In the genomic region with DNA sequence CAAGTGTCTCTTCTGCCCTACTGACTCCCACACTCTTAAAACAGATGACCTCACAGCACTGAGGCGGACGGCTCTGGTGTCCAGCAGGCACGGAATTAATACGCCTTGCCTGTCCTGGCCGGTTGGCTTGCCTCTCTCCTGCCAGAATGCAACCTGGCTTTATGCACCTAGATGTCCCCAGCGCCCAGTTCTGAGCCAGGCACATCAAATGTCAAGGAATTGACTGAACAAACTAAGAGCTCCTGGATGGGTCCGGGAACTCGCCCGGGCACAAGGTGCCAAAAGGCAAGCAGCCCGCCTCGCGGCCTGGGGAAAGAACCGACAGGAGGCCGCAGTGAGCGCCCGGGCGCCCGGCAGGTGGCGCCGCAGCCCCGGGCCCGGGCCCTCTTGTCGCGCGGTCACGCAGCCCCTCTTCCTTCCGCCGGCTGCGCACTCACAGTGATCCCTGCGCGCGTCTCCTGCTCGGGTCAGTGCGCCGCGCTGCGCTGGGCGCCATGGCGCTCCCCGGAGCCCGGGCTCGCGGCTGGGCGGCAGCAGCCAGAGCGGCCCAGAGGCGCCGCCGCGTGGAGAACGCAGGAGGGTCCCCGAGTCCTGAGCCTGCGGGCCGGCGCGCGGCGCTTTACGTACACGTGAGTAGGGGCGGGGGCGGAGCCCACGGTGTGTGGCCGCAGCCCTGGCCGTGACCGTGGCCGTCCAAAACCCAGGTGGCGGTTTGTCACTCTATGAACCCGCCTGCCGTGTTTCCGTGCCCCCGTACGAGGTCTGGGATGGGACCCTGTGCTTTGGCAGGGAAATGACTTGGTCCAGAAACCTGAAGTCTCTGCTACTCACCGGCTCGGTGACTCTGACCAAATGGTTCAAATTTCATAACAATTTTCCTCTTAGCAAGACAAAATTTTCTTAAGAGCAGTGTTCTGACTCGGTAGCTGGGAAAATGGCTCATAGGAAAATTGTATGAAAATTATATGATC, we compare ENCODE assay signal across 1 cellular context.
A peak's percentile ranks its signal among the peaks of the same experiment; 100 is the strongest.
TF ChIP-seq lines count a peak whose summit lies in the region.

Gene RSAD1 (plus strand): TSS at position 470 of the 971 bp plus-strand sequence. CDS start 25 bp downstream, at position 495.

TF ChIP-seq in HepG2, 621 proteins besides CTCF, POLR2A, EP300 and RAD21 (continued from another document and continues in another):
- peak; percentile 90 for TF ChIP-seq HBP1 (CRISPR knock-in tag; IDR thresholded peaks at IDR 0.05; ENCODE audit: low read depth)
- TF ChIP-seq TBL1XR1 (IDR thresholded peaks at IDR 0.05; ENCODE audit: borderline replicate concordance, low read length, partially characterized antibody): peak; percentile 61
- peak; percentile 61; the same call in 1 of the 2 replicates for TF ChIP-seq PAXIP1 (CRISPR knock-in tag; conservative IDR thresholded peaks at IDR 0.05)
- TF ChIP-seq TERF1 (CRISPR knock-in tag; IDR thresholded peaks at IDR 0.05): no peak
- TF ChIP-seq SRY (CRISPR knock-in tag; IDR thresholded peaks at IDR 0.05): peak; percentile 82
- no peak for TF ChIP-seq ZNF30 (CRISPR knock-in tag; IDR thresholded peaks at IDR 0.05)
- TF ChIP-seq, protein P1, sequence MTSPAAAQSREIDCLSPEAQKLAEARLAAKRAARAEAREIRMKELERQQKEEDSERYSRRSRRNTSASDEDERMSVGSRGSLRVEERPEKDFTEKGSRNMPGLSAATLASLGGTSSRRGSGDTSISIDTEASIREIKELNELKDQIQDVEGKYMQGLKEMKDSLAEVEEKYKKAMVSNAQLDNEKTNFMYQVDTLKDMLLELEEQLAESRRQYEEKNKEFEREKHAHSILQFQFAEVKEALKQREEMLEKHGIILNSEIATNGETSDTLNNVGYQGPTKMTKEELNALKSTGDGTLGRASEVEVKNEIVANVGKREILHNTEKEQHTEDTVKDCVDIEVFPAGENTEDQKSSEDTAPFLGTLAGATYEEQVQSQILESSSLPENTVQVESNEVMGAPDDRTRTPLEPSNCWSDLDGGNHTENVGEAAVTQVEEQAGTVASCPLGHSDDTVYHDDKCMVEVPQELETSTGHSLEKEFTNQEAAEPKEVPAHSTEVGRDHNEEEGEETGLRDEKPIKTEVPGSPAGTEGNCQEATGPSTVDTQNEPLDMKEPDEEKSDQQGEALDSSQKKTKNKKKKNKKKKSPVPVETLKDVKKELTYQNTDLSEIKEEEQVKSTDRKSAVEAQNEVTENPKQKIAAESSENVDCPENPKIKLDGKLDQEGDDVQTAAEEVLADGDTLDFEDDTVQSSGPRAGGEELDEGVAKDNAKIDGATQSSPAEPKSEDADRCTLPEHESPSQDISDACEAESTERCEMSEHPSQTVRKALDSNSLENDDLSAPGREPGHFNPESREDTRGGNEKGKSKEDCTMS (CRISPR knock-in tag; conservative IDR thresholded peaks at IDR 0.05): no peak
- TF ChIP-seq ZBTB2 (CRISPR knock-in tag; IDR thresholded peaks at IDR 0.05; ENCODE audit: low read depth): peak; percentile 91
- no peak for TF ChIP-seq SNRNP70 (IDR thresholded peaks at IDR 0.05; ENCODE audit: low read depth, low read length)
- peak; percentile 84; the same call in 1 of the 2 replicates for TF ChIP-seq ZNF749 (CRISPR knock-in tag; IDR thresholded peaks at IDR 0.05; ENCODE audit: borderline replicate concordance)
- TF ChIP-seq ZNF430 (CRISPR knock-in tag; IDR thresholded peaks at IDR 0.05): peak; percentile 74; the same call in 1 of the 2 replicates
- TF ChIP-seq, protein P2, sequence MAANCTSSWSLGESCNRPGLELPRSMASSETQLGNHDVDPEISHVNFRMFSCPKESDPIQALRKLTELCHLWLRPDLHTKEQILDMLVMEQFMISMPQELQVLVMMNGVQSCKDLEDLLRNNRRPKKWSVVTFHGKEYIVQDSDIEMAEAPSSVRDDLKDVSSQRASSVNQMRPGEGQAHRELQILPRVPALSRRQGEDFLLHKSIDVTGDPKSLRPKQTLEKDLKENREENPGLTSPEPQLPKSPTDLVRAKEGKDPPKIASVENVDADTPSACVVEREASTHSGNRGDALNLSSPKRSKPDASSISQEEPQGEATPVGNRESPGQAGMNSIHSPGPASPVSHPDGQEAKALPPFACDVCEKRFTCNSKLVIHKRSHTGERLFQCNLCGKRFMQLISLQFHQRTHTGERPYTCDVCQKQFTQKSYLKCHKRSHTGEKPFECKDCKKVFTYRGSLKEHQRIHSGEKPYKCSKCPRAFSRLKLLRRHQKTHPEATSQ (CRISPR knock-in tag; IDR thresholded peaks at IDR 0.05; ENCODE audit: borderline replicate concordance): 0 out of 2 replicates have a peak, but pooled peaks have one; percentile 79
- TF ChIP-seq, protein P3, sequence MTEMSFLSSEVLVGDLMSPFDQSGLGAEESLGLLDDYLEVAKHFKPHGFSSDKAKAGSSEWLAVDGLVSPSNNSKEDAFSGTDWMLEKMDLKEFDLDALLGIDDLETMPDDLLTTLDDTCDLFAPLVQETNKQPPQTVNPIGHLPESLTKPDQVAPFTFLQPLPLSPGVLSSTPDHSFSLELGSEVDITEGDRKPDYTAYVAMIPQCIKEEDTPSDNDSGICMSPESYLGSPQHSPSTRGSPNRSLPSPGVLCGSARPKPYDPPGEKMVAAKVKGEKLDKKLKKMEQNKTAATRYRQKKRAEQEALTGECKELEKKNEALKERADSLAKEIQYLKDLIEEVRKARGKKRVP (CRISPR knock-in tag; IDR thresholded peaks at IDR 0.05): no peak; a peak in 1 of 4 replicates
- peak; percentile 98 for TF ChIP-seq TAF15 (IDR thresholded peaks at IDR 0.05; ENCODE audit: low read depth, low read length, poor library complexity, severe bottlenecking)
- TF ChIP-seq KLF15 (CRISPR knock-in tag; IDR thresholded peaks at IDR 0.05; ENCODE audit: borderline replicate concordance): no peak; the same call in 1 of the 2 replicates
- peak; percentile 91 for TF ChIP-seq ZBTB38 (CRISPR knock-in tag; IDR thresholded peaks at IDR 0.05)
- TF ChIP-seq ZSCAN12 (CRISPR knock-in tag; IDR thresholded peaks at IDR 0.05): 0 out of 2 replicates have a peak, but pooled peaks have one; percentile 83
- TF ChIP-seq ZKSCAN8 (CRISPR knock-in tag; IDR thresholded peaks at IDR 0.05; ENCODE audit: borderline replicate concordance): peak; percentile 69; the same call in 1 of the 2 replicates
- TF ChIP-seq ZNF550 (CRISPR knock-in tag; IDR thresholded peaks at IDR 0.05; ENCODE audit: borderline replicate concordance): no peak
- TF ChIP-seq TFDP2 (CRISPR knock-in tag; IDR thresholded peaks at IDR 0.05): peak; percentile 91
- peak; percentile 71 for TF ChIP-seq ZNF18 (CRISPR knock-in tag; IDR thresholded peaks at IDR 0.05; ENCODE audit: insufficient replicate concordance)
- TF ChIP-seq ARID2 (CRISPR knock-in tag; IDR thresholded peaks at IDR 0.05; ENCODE audit: borderline replicate concordance): 0 out of 2 replicates have a peak, but pooled peaks have one; percentile 58
- TF ChIP-seq RARG (CRISPR knock-in tag; IDR thresholded peaks at IDR 0.05; ENCODE audit: low read depth): no peak
- peak in 1 of 2 experiments; percentile 68; a peak in 3 of 4 replicates for TF ChIP-seq KLF16 (CRISPR knock-in tag; IDR thresholded peaks at IDR 0.05)
- 0 out of 2 replicates have a peak, but pooled peaks have one; percentile 31 for TF ChIP-seq WIZ (CRISPR knock-in tag; IDR thresholded peaks at IDR 0.05)
- TF ChIP-seq KDM2A (CRISPR knock-in tag; IDR thresholded peaks at IDR 0.05; ENCODE audit: borderline replicate concordance, low read depth): peak; percentile 93
- peak; percentile 91 for TF ChIP-seq ZNF343 (CRISPR knock-in tag; IDR thresholded peaks at IDR 0.05)
- no peak; the same call in 1 of the 2 replicates for TF ChIP-seq RNF219 (CRISPR knock-in tag; IDR thresholded peaks at IDR 0.05)
- no peak for TF ChIP-seq CBX5 (CRISPR knock-in tag; IDR thresholded peaks at IDR 0.05; ENCODE audit: borderline replicate concordance)
